ENCODE assay signal across 11 cellular contexts in the genomic region with DNA sequence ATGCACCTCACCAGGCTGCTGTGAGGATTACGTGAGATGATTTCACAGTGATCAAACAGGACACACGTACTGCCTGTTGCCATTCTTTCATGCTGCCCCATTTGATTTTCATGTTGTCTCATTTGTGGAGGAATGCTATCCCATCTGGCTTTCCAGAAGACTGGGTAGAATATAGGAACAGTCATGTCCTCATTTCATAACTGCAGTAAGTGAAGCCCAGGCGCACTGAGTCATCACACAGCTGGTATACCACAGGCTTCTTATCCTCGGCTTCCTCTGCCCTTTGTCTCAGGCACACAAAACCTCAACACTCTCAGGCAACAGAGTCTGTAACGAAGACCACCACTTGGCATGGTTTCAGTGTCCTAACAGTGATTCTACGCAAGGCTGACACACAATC.
DNase-seq lines count a peak whose midpoint lies in the region; TF ChIP-seq lines count a peak whose summit lies in the region.
"Had no signal": no experiment of that assay in that cellular context is flagged by ENCODE, and none has a peak within 500 bp of the region (broad histone marks: within the 10 kb centered on the region; RNA-seq: fewer than 3 reads in every experiment).

No MANE protein-coding gene starts in this region.

- no peaks in the 10 kb centered on the region for H3K27me3 Mint-ChIP-seq in activated naive CD4-positive, alpha-beta T cell treated with anti-CD3 and anti-CD28 coated beads, Interleukin-2, amount 10 ng/mL, durations not matched to agents 7 days and 5 days

- H3K36me3 Mint-ChIP-seq in activated naive CD4-positive, alpha-beta T cell treated with anti-CD3 and anti-CD28 coated beads, Interleukin-2, amount 10 ng/mL, durations not matched to agents 7 days and 5 days, result no peaks in the 10 kb centered on the region
- H3K36me3 Mint-ChIP-seq: activated CD4-positive, alpha-beta memory T cell treated with anti-CD3 and anti-CD28 coated beads for 36 hours had no signal

- H3K4me1 ChIP-seq in tibial nerve (peaks cover 0 to 24% (median 5%) of the 10 kb centered on the region in 4 donors), neuronal stem cell (ENCODE audit: control insufficient read depth in 2 of 2, insufficient read depth in 1 of 2, low read depth in 1 of 2, low read length in 2 of 2) (peaks cover 0 to 2% of the 10 kb centered on the region in 2 donors)

- no peaks in the 10 kb centered on the region for H3K9me3 Mint-ChIP-seq in activated naive CD4-positive, alpha-beta T cell treated with anti-CD3 and anti-CD28 coated beads, Interleukin-2, amount 10 ng/mL, durations not matched to agents 7 days and 5 days
- H3K9me3 Mint-ChIP-seq: activated CD4-positive, alpha-beta memory T cell treated with anti-CD3 and anti-CD28 coated beads for 36 hours had no signal

- H2BK5ac ChIP-seq in neuronal stem cell (ENCODE audit: low read length), result no peak overlapping the region

- no peak overlapping the region for H3K14ac ChIP-seq in neuronal stem cell (ENCODE audit: low read length)

- H3K4me2 ChIP-seq in neuronal stem cell (ENCODE audit: insufficient read depth, low read length, poor library complexity, severe bottlenecking), result no peak overlapping the region

- CTCF ChIA-PET in activated naive CD4-positive, alpha-beta T cell treated with anti-CD3 and anti-CD28 coated beads, Interleukin-2, amount 10 ng/mL, durations not matched to agents 7 days and 5 days (lab: Charles Lee), result no interaction called here

- no peak for TF ChIP-seq POLR2A in tibial nerve (IDR thresholded peaks at IDR 0.05)

- TF ChIP-seq EP300 in tibial nerve (IDR thresholded peaks at IDR 0.05), result no peak

- no peak overlapping the region for H3K4me3 Mint-ChIP-seq in activated naive CD4-positive, alpha-beta T cell treated with anti-CD3 and anti-CD28 coated beads, Interleukin-2, amount 10 ng/mL, durations not matched to agents 7 days and 5 days
- H3K4me3 Mint-ChIP-seq: activated CD4-positive, alpha-beta memory T cell treated with anti-CD3 and anti-CD28 coated beads for 36 hours had no signal

- H2BK120ac ChIP-seq in neuronal stem cell (ENCODE audit: low read depth, low read length), result no peak overlapping the region

- H3K36me3 ChIP-seq in tibial nerve (no peaks in the 10 kb centered on the region), neuronal stem cell (replicated peaks in 1 of 2; ENCODE audit: control insufficient read depth in 2 of 2, insufficient read depth in 2 of 2, low read length in 2 of 2) (peaks cover 5 to 7% of the 10 kb centered on the region in 2 donors)
- H3K36me3 ChIP-seq: thyroid gland had no signal

- 80% methylated on average over 6 of the region's 6 CpGs for WGBS in tibial nerve, 2 donors
- WGBS in neuronal stem cell (ENCODE audit: extremely low coverage in 2 of 2, insufficient read length in 2 of 2, insufficient replicate concordance in 1 of 2), 2 donors, result no CpG with 5 or more reads among the region's 6 CpGs

- no peak for TF ChIP-seq CTCF in cardiac fibroblast (IDR thresholded peaks at IDR 0.05; ENCODE audit: low read depth, low read length)
- TF ChIP-seq CTCF in tibial nerve (IDR thresholded peaks at IDR 0.05), result no peak

- no peak overlapping the region for H2AFZ ChIP-seq in neuronal stem cell (ENCODE audit: low read length)

- H2AK5ac ChIP-seq in neuronal stem cell (ENCODE audit: low read depth, low read length), result no peak overlapping the region

- H3K23ac ChIP-seq in neuronal stem cell (ENCODE audit: low read depth, low read length, poor library complexity), result no peak overlapping the region

- H3K4ac ChIP-seq in neuronal stem cell (ENCODE audit: low read length), result no peak overlapping the region

- H4K91ac ChIP-seq in neuronal stem cell (ENCODE audit: low read depth, low read length, poor library complexity), result no peak overlapping the region

- H3K9me3 ChIP-seq in tibial nerve (peaks cover 0 to 3% (median 0%) of the 10 kb centered on the region in 4 donors), neuronal stem cell (replicated peaks in 1 of 2; ENCODE audit: control insufficient read depth in 2 of 2, insufficient read depth in 1 of 2, low read depth in 1 of 2, low read length in 2 of 2) (peaks cover 10 to 16% of the 10 kb centered on the region in 2 donors)
- H3K9me3 ChIP-seq: thyroid gland had no signal

- no peaks in the 10 kb centered on the region for H3K4me1 Mint-ChIP-seq in activated naive CD4-positive, alpha-beta T cell treated with anti-CD3 and anti-CD28 coated beads, Interleukin-2, amount 10 ng/mL, durations not matched to agents 7 days and 5 days

- no peak overlapping the region for H2BK12ac ChIP-seq in neuronal stem cell (ENCODE audit: low read length)

- H3K9ac ChIP-seq in neuronal stem cell (ENCODE audit: low read depth, low read length, poor library complexity), result no peak overlapping the region

- no peak overlapping the region for H3K18ac ChIP-seq in neuronal stem cell (ENCODE audit: low read length)

- no peak overlapping the region for H2BK15ac ChIP-seq in neuronal stem cell (ENCODE audit: low read length)

- H3K27ac ChIP-seq in tibial nerve (no peak overlapping the region), neuronal stem cell (replicated peaks; ENCODE audit: low read length) (no peak overlapping the region)
- H3K27ac ChIP-seq: thyroid gland had no signal

- H3K79me1 ChIP-seq in neuronal stem cell (ENCODE audit: low read depth, low read length), result peaks cover 1% of the 10 kb centered on the region

- H3K27me3 ChIP-seq in tibial nerve (no peaks in the 10 kb centered on the region), neuronal stem cell (ENCODE audit: control insufficient read depth in 3 of 3, insufficient read depth in 3 of 3, low read depth in 1 of 3, low read length in 3 of 3) (no peaks in the 10 kb centered on the region)
- H3K27me3 ChIP-seq: thyroid gland had no signal

- H3K27ac Mint-ChIP-seq in activated naive CD4-positive, alpha-beta T cell treated with anti-CD3 and anti-CD28 coated beads, Interleukin-2, amount 10 ng/mL, durations not matched to agents 7 days and 5 days, result no peak overlapping the region
- H3K27ac Mint-ChIP-seq: activated CD4-positive, alpha-beta memory T cell treated with anti-CD3 and anti-CD28 coated beads for 36 hours had no signal

- H3K4me3 ChIP-seq in cardiac fibroblast (replicated peaks in 1 of 2; ENCODE audit: low read depth in 2 of 2, low read length in 2 of 2) (no peak overlapping the region), tibial nerve (no peak overlapping the region), neuronal stem cell (ENCODE audit: low read length in 2 of 2) (peak overlapping the region in 1 of 2 donors; percentile 61)
- H3K4me3 ChIP-seq: thyroid gland had no signal

- H4K8ac ChIP-seq in neuronal stem cell (ENCODE audit: low read depth, low read length), result no peak overlapping the region

- DNase-seq in Daoy (ENCODE audit: low read depth), result peak; percentile 96
- DNase-seq in NOMO-1 (lab: John Stamatoyannopoulos, UW; ENCODE audit: unreplicated experiment in 2 of 2), result peak; percentile 15 to 62
- DNase-seq in cardiac fibroblast (ENCODE audit: low read depth in 2 of 2), result peak; percentile 95 to 100
- DNase-seq in occipital lobe (lab: John Stamatoyannopoulos, UW), result peak; percentile 49
- no peak for DNase-seq in GOT3 (lab: John Stamatoyannopoulos, UW)
- DNase-seq in tibial nerve (ENCODE audit: low spot score in 2 of 2), result no peak
- no peak for DNase-seq in activated naive CD4-positive, alpha-beta T cell treated with anti-CD3 and anti-CD28 coated beads, Interleukin-2, amount 10 ng/mL, durations not matched to agents 7 days and 5 days
- DNase-seq in neuronal stem cell (ENCODE audit: low spot score), result no peak
- DNase-seq: activated CD4-positive, alpha-beta memory T cell treated with anti-CD3 and anti-CD28 coated beads for 36 hours; NCI-H2081; thyroid gland had no signal

Comparison
In these comparisons a context has a peak if more than half of its experiments do, and no peak if none do; other contexts are left out.
1. DNase-seq: peak in Daoy (single experiment), NOMO-1 (2 of 2), cardiac fibroblast (2 of 2) and occipital lobe (single experiment); none in GOT3 (single experiment), tibial nerve (0 of 2), activated naive CD4-positive, alpha-beta T cell treated with anti-CD3 and anti-CD28 coated beads, Interleukin-2, amount 10 ng/mL, durations not matched to agents 7 days and 5 days (single experiment) and neuronal stem cell (single experiment).